In genomic region chr17:49997773-49998703, GRCh38 we compare ENCODE assay signal across 9 cellular contexts. TPM values are rescaled to one million over a fixed set of nuclear protein-coding genes. Genes with fewer than 3 reads are reported as not detected.
DNase-seq lines count a peak whose midpoint lies in the region; ATAC-seq, FAIRE-seq and TF ChIP-seq lines count a peak whose summit lies in the region.
"Had no signal": no experiment of that assay in that cellular context is flagged by ENCODE, and none has a peak within 500 bp of the region (broad histone marks: within the 10 kb centered on the region; RNA-seq: fewer than 3 reads in every experiment).

No MANE protein-coding gene starts in this region.

- H3K4me1 ChIP-seq in astrocyte (ENCODE audit: insufficient read depth, low read length) (peaks cover 17% of the 10 kb centered on the region), hepatocyte (ENCODE audit: insufficient read depth) (peaks cover 22% of the 10 kb centered on the region)

- H3K4me2 ChIP-seq in astrocyte (ENCODE audit: low read length) (no peak overlapping the region), hepatocyte (no peak overlapping the region)

- peaks cover 70% of the 10 kb centered on the region for H3K27me3 Mint-ChIP-seq in astrocyte (ENCODE audit: low read depth, unreplicated experiment)

- no peak for FAIRE-seq in astrocyte (lab: Jason Lieb, UNC)

- H4K20me1 ChIP-seq in astrocyte (ENCODE audit: insufficient read depth, low read length) (peaks cover 14% of the 10 kb centered on the region), hepatocyte (ENCODE audit: insufficient read depth, poor library complexity, severe bottlenecking) (no peaks in the 10 kb centered on the region)

- H3K9me3 ChIP-seq in astrocyte (ENCODE audit: insufficient read depth, low read depth, low read length), result peaks cover 3% of the 10 kb centered on the region
- no peaks in the 10 kb centered on the region for H3K9me3 ChIP-seq in hepatocyte (ENCODE audit: low read depth)

- peaks cover 10% of the 10 kb centered on the region for H3K4me1 Mint-ChIP-seq in astrocyte (ENCODE audit: low read depth, unreplicated experiment)

- peak; percentile 71 for DNase-seq in Caki2 (ENCODE audit: low read depth)
- DNase-seq in HFF-Myc (ENCODE audit: extremely low read depth, low read depth), result peak; percentile 71
- peak; percentile 78 for DNase-seq in NCI-H2029 (lab: John Stamatoyannopoulos, UW)
- peak; percentile 81 for DNase-seq in T-helper 9 cell
- DNase-seq in astrocyte (ENCODE audit: low read depth), result peak; percentile 53
- peak; percentile 95 for DNase-seq in hepatocyte (ENCODE audit: low spot score)
- peak; percentile 22 for DNase-seq in skeletal muscle cell (ENCODE audit: low read depth)

- H3K4me3 Mint-ChIP-seq in astrocyte (ENCODE audit: unreplicated experiment), result no peak overlapping the region

- no peak for ATAC-seq in GM18502 (IDR thresholded peaks at IDR 0.05; ENCODE audit: poor library complexity, unreplicated experiment)

- no peaks in the 10 kb centered on the region for H3K79me2 ChIP-seq in astrocyte (ENCODE audit: insufficient read depth, low read length)
- no peaks in the 10 kb centered on the region for H3K79me2 ChIP-seq in hepatocyte

- no peaks in the 10 kb centered on the region for H3K9me2 ChIP-seq in hepatocyte (replicated peaks; ENCODE audit: insufficient read depth)

- 55% methylated on average over 19 of the region's 20 CpGs for WGBS in hepatocyte (ENCODE audit: low lambda C conversion rate, missing lambda C conversion rate)

- H3K36me3 Mint-ChIP-seq in astrocyte (ENCODE audit: low read depth, unreplicated experiment), result peaks cover 4% of the 10 kb centered on the region
- H3K36me3 Mint-ChIP-seq: activated naive CD4-positive, alpha-beta T cell treated with anti-CD3 and anti-CD28 coated beads, Interleukin-2, amount 50 U/mL, for 24 hours had no signal

- in situ Hi-C loops in Caki2 (cut with HindIII; ENCODE audit: low pct_unique_long_range_greater_than_20kb, low sequenced_read_pairs), result loop anchor here (10.0 kb wide), 1 partner anchor 93 kb away; no protein-coding TSS in a partner anchor

- H3K27ac ChIP-seq in astrocyte (ENCODE audit: low read depth, low read length) (no peak overlapping the region), hepatocyte (no peak overlapping the region)

- H3K4me3 ChIP-seq in HFF-Myc (replicated peaks; ENCODE audit: low read depth, low read length) (no peak overlapping the region), astrocyte (ENCODE audit: insufficient read depth, low read depth, low read length) (no peak overlapping the region), hepatocyte (no peak overlapping the region), skeletal muscle cell (ENCODE audit: low read depth, low read length) (no peak overlapping the region)

- H3K36me3 ChIP-seq in astrocyte (ENCODE audit: insufficient read depth, low read length), result no peaks in the 10 kb centered on the region
- H3K36me3 ChIP-seq in hepatocyte (replicated peaks; ENCODE audit: insufficient read depth, low read depth), result no peaks in the 10 kb centered on the region

- H3K27me3 ChIP-seq in astrocyte (ENCODE audit: insufficient read depth, low read length) (peaks cover 66% of the 10 kb centered on the region), hepatocyte (peaks cover 81% of the 10 kb centered on the region)

- TF ChIP-seq CTCF in HFF-Myc (IDR thresholded peaks at IDR 0.05; ENCODE audit: low read depth, low read length, missing control alignments) (peak; percentile 90), astrocyte (IDR thresholded peaks at IDR 0.05; ENCODE audit: insufficient read depth, low read depth, low read length) (peak; percentile 87), hepatocyte (IDR thresholded peaks at IDR 0.05; ENCODE audit: poor library complexity) (peak; percentile 91)

- H3K9me3 Mint-ChIP-seq in astrocyte (ENCODE audit: unreplicated experiment), result peaks cover 3% of the 10 kb centered on the region
- H3K9me3 Mint-ChIP-seq: activated naive CD4-positive, alpha-beta T cell treated with anti-CD3 and anti-CD28 coated beads, Interleukin-2, amount 50 U/mL, for 24 hours had no signal

- no peak overlapping the region for H2AFZ ChIP-seq in astrocyte (ENCODE audit: low read depth, low read length)
- peak overlapping the region; percentile 61 for H2AFZ ChIP-seq in hepatocyte

- no peak overlapping the region for H3K27ac Mint-ChIP-seq in astrocyte (ENCODE audit: unreplicated experiment)
- H3K27ac Mint-ChIP-seq: activated naive CD4-positive, alpha-beta T cell treated with anti-CD3 and anti-CD28 coated beads, Interleukin-2, amount 50 U/mL, for 24 hours had no signal

- H3K9ac ChIP-seq in astrocyte (ENCODE audit: low read length), result no peak overlapping the region

RNA-seq across cellular contexts. Expression of gene DLX3, which starts 3.0 kb away (rescaled TPM):
- not detected in 2 replicates for total RNA-seq in Caki2 (2014; rRNA removed; shearing (Covaris generic); ENCODE audit: low replicate concordance)
- total RNA-seq in astrocyte (1.00 and 1.2 TPM in 2 replicates), hepatocyte (0.37 and 0.88 TPM in 2 replicates)
- 0.55 and 1.1 TPM in 2 replicates for polyA plus RNA-seq in hepatocyte

RNA-seq across cellular contexts. Expression of gene DLX4, which starts 29.0 kb away (rescaled TPM):
- 0.52 TPM in 1 of 2 replicates, not detected in the other for total RNA-seq in Caki2 (2014; rRNA removed; shearing (Covaris generic); ENCODE audit: low replicate concordance)
- total RNA-seq in astrocyte, result not detected in 2 replicates
- 0.17 and 0.32 TPM in 2 replicates for total RNA-seq in hepatocyte
- polyA plus RNA-seq in hepatocyte, result 1.4 and 3.7 TPM in 2 replicates

RNA-seq across cellular contexts. Expression of gene ITGA3, which starts 57.9 kb away (rescaled TPM):
- total RNA-seq in Caki2 (2014; rRNA removed; shearing (Covaris generic); ENCODE audit: low replicate concordance), result 419 and 501 TPM in 2 replicates
- total RNA-seq in astrocyte (319 and 373 TPM in 2 replicates), hepatocyte (26.3 and 28.5 TPM in 2 replicates)
- 32.8 and 43.4 TPM in 2 replicates for polyA plus RNA-seq in hepatocyte

Comparison
In these comparisons a context has a peak if more than half of its experiments do, and no peak if none do; other contexts are left out.
1. DNase-seq: peak in every context shown above with its lines; median percentile 95 in hepatocyte; 81 in T-helper 9 cell; 78 in NCI-H2029; 71 in Caki2; 71 in HFF-Myc; 53 in astrocyte; 22 in skeletal muscle cell.
2. RNA of gene ITGA3, which starts 57.9 kb away (total RNA-seq): 419 to 501 TPM in Caki2 and 319 to 373 TPM in astrocyte; 26.3 to 28.5 TPM in hepatocyte; every median in the first group is over 10 times any median in the second.
3. Peak in every context shown above with its lines, with median percentiles within 50 percentile points of each other: CTCF ChIP-seq.